ENCODE assay signal across 22 cellular contexts in the genomic region with DNA sequence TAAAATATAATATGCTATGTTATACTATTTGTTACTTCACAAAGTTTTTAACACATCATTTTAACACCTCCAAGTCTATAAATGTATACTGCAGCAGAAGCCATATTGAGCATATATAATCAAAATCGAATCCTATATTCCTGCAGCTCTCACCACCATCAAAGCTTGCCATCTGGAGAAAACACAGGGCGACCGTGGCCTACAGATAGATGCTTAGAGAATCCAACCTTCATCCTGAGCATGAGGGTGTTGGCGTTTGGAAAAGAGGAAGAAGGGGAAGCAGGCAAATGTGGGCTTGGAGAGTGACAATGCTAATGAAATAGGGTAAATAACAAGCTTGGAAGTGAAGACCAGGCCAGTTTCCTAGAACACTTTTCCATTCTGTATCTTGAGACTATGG.
"Had no signal": no experiment of that assay in that cellular context is flagged by ENCODE, and none has a peak within 500 bp of the region (broad histone marks: within the 10 kb centered on the region; RNA-seq: fewer than 3 reads in every experiment).

No MANE protein-coding gene starts in this region.

- DNase-seq: colonic mucosa; cortex of kidney; dermis blood vessel endothelial cell; effector CD4-positive, alpha-beta T cell; effector CD8-positive, alpha-beta T cell; effector memory CD4-positive, alpha-beta T cell; effector memory CD8-positive, alpha-beta T cell; endodermal cell; erythroblast; esophagus squamous epithelium; foreskin keratinocyte; foreskin melanocyte; gastrocnemius medialis; glutamatergic neuron; head of caudate nucleus; heart left ventricle; heart right ventricle had no signal

- ATAC-seq: effector memory CD8-positive, alpha-beta T cell; esophagus mucosa; foreskin keratinocyte; gastrocnemius medialis; gastroesophageal sphincter; heart left ventricle; heart right ventricle had no signal

- H3K4me3 ChIP-seq: colonic mucosa, coronary artery, esophagus muscularis mucosa, esophagus squamous epithelium, gastrocnemius medialis, gastroesophageal sphincter, heart left ventricle, heart right ventricle had no signal

- H3K27ac ChIP-seq: colonic mucosa, coronary artery, epithelial cell of prostate, esophagus muscularis mucosa, esophagus squamous epithelium, foreskin keratinocyte, gastrocnemius medialis, gastroesophageal sphincter, heart left ventricle, heart right ventricle had no signal

- H3K27me3 ChIP-seq: colonic mucosa, esophagus muscularis mucosa, esophagus squamous epithelium, foreskin keratinocyte, gastrocnemius medialis, gastroesophageal sphincter, heart left ventricle, heart right ventricle had no signal
